Comparison of ENCODE assay signal across 9 cellular contexts in genomic region chr1:241639040-241639652, GRCh38. TPM values are rescaled to one million over a fixed set of nuclear protein-coding genes. Genes with fewer than 3 reads are reported as not detected.
DNase-seq lines count a peak whose midpoint lies in the region; ATAC-seq and TF ChIP-seq lines count a peak whose summit lies in the region.
"Had no signal": no experiment of that assay in that cellular context is flagged by ENCODE, and none has a peak within 500 bp of the region (broad histone marks: within the 10 kb centered on the region; RNA-seq: fewer than 3 reads in every experiment).

No MANE protein-coding gene starts in this region.

- H3K4me3 ChIP-seq in BJ (ENCODE audit: low read depth, low read length) (peak overlapping the region; percentile 98), SJCRH30 (peak overlapping the region; percentile 97), esophagus squamous epithelium (peak overlapping the region; percentile 82 to 90 (median 84)), trophoblast cell (ENCODE audit: low read depth, low read length) (peak overlapping the region; percentile 85)

- peak overlapping the region; percentile 20 for H2BK5ac ChIP-seq in trophoblast cell (ENCODE audit: low read depth, low read length, poor library complexity)

- WGBS in esophagus squamous epithelium, 2 donors: 8% methylated on average over 8 to 10 of the region's 10 CpGs
- no CpG with 5 or more reads among the region's 10 CpGs for WGBS in trophoblast cell (ENCODE audit: extremely low coverage, insufficient coverage, insufficient read length)

- H3K36me3 ChIP-seq in BJ (ENCODE audit: control insufficient read depth, insufficient read depth, low read length): peaks cover 2% of the 10 kb centered on the region; the same call in 1 of the 2 replicates
- peaks cover 2% of the 10 kb centered on the region; the same call in 1 of the 2 replicates for H3K36me3 ChIP-seq in SJCRH30
- peaks cover 0 to 15% (median 0%) of the 10 kb centered on the region in 3 donors for H3K36me3 ChIP-seq in esophagus squamous epithelium
- peaks cover 0 to 5% of the 10 kb centered on the region in 2 experiments for H3K36me3 ChIP-seq in trophoblast cell (ENCODE audit: control insufficient read depth in 1 of 2, insufficient read depth in 2 of 2, low read length in 2 of 2)

- intact Hi-C loops in esophagus squamous epithelium (cut with DNase I): no loop called here

- no peak overlapping the region for H2BK12ac ChIP-seq in trophoblast cell (ENCODE audit: low read length)

- H3K14ac ChIP-seq in trophoblast cell (ENCODE audit: low read length): no peak overlapping the region

- H3K9ac ChIP-seq in trophoblast cell (ENCODE audit: low read length): peak overlapping the region; percentile 31

- H3K27ac ChIP-seq in SJCRH30 (peak overlapping the region; percentile 40; the same call in 1 of the 2 replicates), esophagus squamous epithelium (peak overlapping the region; percentile 89 to 94 (median 92)), trophoblast cell (ENCODE audit: low read depth, low read length) (no peak overlapping the region)

- no peak overlapping the region for H2BK120ac ChIP-seq in trophoblast cell (ENCODE audit: insufficient read depth, low read length, poor library complexity)

- H4K91ac ChIP-seq in trophoblast cell (ENCODE audit: low read depth, low read length): peak overlapping the region; percentile 56

- H4K12ac ChIP-seq in trophoblast cell (ENCODE audit: low read depth, low read length): peak overlapping the region; percentile 46

- H3K18ac ChIP-seq in trophoblast cell (ENCODE audit: low read length): peak overlapping the region; percentile 65

- ATAC-seq in GM21367 (IDR thresholded peaks at IDR 0.05; ENCODE audit: unreplicated experiment) (peak; percentile 18), HG03039 (IDR thresholded peaks at IDR 0.05; ENCODE audit: unreplicated experiment) (no peak)

- TF ChIP-seq POLR2A in esophagus squamous epithelium (IDR thresholded peaks at IDR 0.05): no peak

- H3K4me1 ChIP-seq in SJCRH30 (0 out of 2 replicates have a peak, but pooled peaks cover 5% of the 10 kb centered on the region), esophagus squamous epithelium (peaks cover 0 to 48% (median 17%) of the 10 kb centered on the region in 3 donors), trophoblast cell (ENCODE audit: control insufficient read depth in 1 of 2, insufficient read depth in 2 of 2, low read length in 2 of 2) (peaks cover 2 to 14% of the 10 kb centered on the region in 2 experiments)

- H3K79me1 ChIP-seq in trophoblast cell (ENCODE audit: low read length): peaks cover 10% of the 10 kb centered on the region

- H2AK5ac ChIP-seq in trophoblast cell (ENCODE audit: low read length): no peak overlapping the region

- no peak overlapping the region for H3K23ac ChIP-seq in trophoblast cell (ENCODE audit: low read length)

- peak overlapping the region; percentile 84 for H2AFZ ChIP-seq in trophoblast cell (ENCODE audit: insufficient read depth, low read length, poor library complexity)

- H3K27me3 ChIP-seq in BJ (ENCODE audit: control insufficient read depth, insufficient read depth, low read length) (no peaks in the 10 kb centered on the region), SJCRH30 (no peaks in the 10 kb centered on the region), esophagus squamous epithelium (no peaks in the 10 kb centered on the region), trophoblast cell (ENCODE audit: insufficient read depth, low read length) (no peaks in the 10 kb centered on the region)

- peak overlapping the region; percentile 88 for H3K4me2 ChIP-seq in trophoblast cell (ENCODE audit: low read length)

- peak overlapping the region; percentile 51 for H4K8ac ChIP-seq in trophoblast cell (ENCODE audit: low read depth, low read length)

- CTCF ChIA-PET in BJ (lab: Yijun Ruan, JAX): interaction anchor here (1.0 to 2.7 kb wide), 2 partner anchors 12 to 199 kb away, joined by 3 to 11 read pairs; no protein-coding TSS in a partner anchor

- H3K4ac ChIP-seq in trophoblast cell (ENCODE audit: low read depth, low read length): peak overlapping the region; percentile 91

- TF ChIP-seq CTCF in BJ (IDR thresholded peaks at IDR 0.05; ENCODE audit: insufficient read depth, low read depth, low read length) (no peak), esophagus squamous epithelium (IDR thresholded peaks at IDR 0.05) (no peak)

- DNase-seq in BJ (ENCODE audit: low read depth) (no peak), SJCRH30 (no peak), esophagus squamous epithelium (lab: John Stamatoyannopoulos, UW) (no peak), trophoblast cell (peak in 1 of 2 donors; percentile 15), hypothalamus (lab: John Stamatoyannopoulos, UW) (no peak)
- no peak for DNase-seq in stimulated activated CD4-positive, alpha-beta T cell treated with anti-CD3 and anti-CD28 coated beads, Interleukin-4, amount 100 ng/mL, for 24 hours

- POLR2A ChIA-PET in BJ (lab: Charles Lee): no interaction called here

- H3K79me2 ChIP-seq in trophoblast cell (ENCODE audit: control insufficient read depth, insufficient read depth, low read length, poor library complexity): peaks cover 9% of the 10 kb centered on the region

- H3K9me3 ChIP-seq in SJCRH30 (replicated peaks) (no peaks in the 10 kb centered on the region), esophagus squamous epithelium (no peaks in the 10 kb centered on the region), trophoblast cell (ENCODE audit: insufficient read depth, low read depth, low read length) (peaks cover 3% of the 10 kb centered on the region)

RNA-seq across cellular contexts. Expression of gene CHML, which starts 1.0 kb away (rescaled TPM):
- 8.4 and 10.1 TPM in 2 replicates for polyA plus RNA-seq in BJ (2011; rRNA removed)
- polyA minus RNA-seq in BJ (2011; rRNA and poly(A)+ RNA removed): 17.5 and 21.7 TPM in 2 replicates
- 22.4 and 26.7 TPM in 2 replicates for total RNA-seq in SJCRH30 (2014; rRNA removed; shearing (Covaris generic))
- 1 to 10 TPM; 4.2 to 9.0 (median 6.3) TPM for total RNA-seq in esophagus squamous epithelium
- polyA plus RNA-seq in trophoblast cell (2013): 9.6 and 10.3 TPM in 2 replicates

RNA-seq across cellular contexts. Expression of gene OPN3, which starts 1.0 kb away (rescaled TPM):
- 14.1 and 21.9 TPM in 2 replicates for polyA plus RNA-seq in BJ (2011; rRNA removed)
- polyA minus RNA-seq in BJ (2011; rRNA and poly(A)+ RNA removed): 8.2 and 8.9 TPM in 2 replicates
- total RNA-seq in SJCRH30 (2014; rRNA removed; shearing (Covaris generic)): 12.1 and 13.3 TPM in 2 replicates
- 10 to 100 TPM; 16.9 to 23.8 (median 21.9) TPM for total RNA-seq in esophagus squamous epithelium
- 211 and 231 TPM in 2 replicates for polyA plus RNA-seq in trophoblast cell (2013)

RNA-seq across cellular contexts. Expression of gene WDR64, which starts 12.9 kb away (rescaled TPM):
- 0.06 TPM in 1 of 2 replicates, not detected in the other for polyA plus RNA-seq in BJ (2011; rRNA removed)
- not detected in 2 replicates for polyA minus RNA-seq in BJ (2011; rRNA and poly(A)+ RNA removed)
- total RNA-seq in SJCRH30 (2014; rRNA removed; shearing (Covaris generic)): not detected in 2 replicates
- not detected for total RNA-seq in esophagus squamous epithelium
- polyA plus RNA-seq in trophoblast cell (2013): 0.72 and 0.86 TPM in 2 replicates
- total RNA-seq: LHCN-M2 had no signal
